14 cellular contexts compared by ENCODE assay signal in genomic region chr6:63097222-63097621, GRCh38.
DNase-seq lines count a peak whose midpoint lies in the region; ATAC-seq and TF ChIP-seq lines count a peak whose summit lies in the region.
"Had no signal": no experiment of that assay in that cellular context is flagged by ENCODE, and none has a peak within 500 bp of the region (broad histone marks: within the 10 kb centered on the region; RNA-seq: fewer than 3 reads in every experiment).

No MANE protein-coding gene starts in this region.

- POLR2A ChIA-PET in A673 (lab: Charles Lee; ENCODE audit: low non-redundant PET): no interaction called here

- TF ChIP-seq CTCF in A673 (conservative IDR thresholded peaks at IDR 0.05; ENCODE audit: low read depth, low read length) (no peak), osteoblast (IDR thresholded peaks at IDR 0.05; ENCODE audit: extremely low read depth, low read depth, low read length) (no peak)

- no peak overlapping the region for H2AFZ ChIP-seq in osteoblast (ENCODE audit: low read length)
- H2AFZ ChIP-seq: PC-9 had no signal

- DNase-seq in A673 (ENCODE audit: low spot score): no peak
- DNase-seq in SIG-M5 treated with dmso at 0.1 percent for 504 hours (lab: John Stamatoyannopoulos, UW; ENCODE audit: unreplicated experiment): no peak
- DNase-seq in osteoblast (ENCODE audit: insufficient read length, low spot score, missing footprints): no peak
- DNase-seq in activated naive CD4-positive, alpha-beta T cell (lab: John Stamatoyannopoulos, UW): no peak
- DNase-seq: activated CD4-positive, CD25-positive, alpha-beta regulatory T cell treated with anti-CD3 and anti-CD28 coated beads, Interleukin-2, amount 50 U/mL, for 72 hours; C1 segment of cervical spinal cord; heart right ventricle; PC-9; posterior cingulate gyrus; substantia nigra had no signal

- H3K9me3 ChIP-seq in A673 (ENCODE audit: low read depth, low read length, poor library complexity, severe bottlenecking) (no peaks in the 10 kb centered on the region), osteoblast (ENCODE audit: low read depth, low read length) (no peaks in the 10 kb centered on the region)

- ATAC-seq in GM18907 (IDR thresholded peaks at IDR 0.05; ENCODE audit: unreplicated experiment) (peak; percentile 76), GM21619 (IDR thresholded peaks at IDR 0.05; ENCODE audit: unreplicated experiment) (peak; percentile 70), HG03045 (IDR thresholded peaks at IDR 0.05; ENCODE audit: unreplicated experiment) (peak; percentile 50), HG03565 (IDR thresholded peaks at IDR 0.05; ENCODE audit: unreplicated experiment) (peak; percentile 48)
- ATAC-seq: heart right ventricle had no signal

- no peaks in the 10 kb centered on the region for H4K20me1 ChIP-seq in osteoblast (ENCODE audit: insufficient read depth, low read length)

- H3K36me3 ChIP-seq in A673 (ENCODE audit: insufficient read depth, low read length, poor library complexity, severe bottlenecking): no peaks in the 10 kb centered on the region
- H3K36me3 ChIP-seq in osteoblast (ENCODE audit: insufficient read depth, low read length): no peaks in the 10 kb centered on the region
- H3K36me3 ChIP-seq: heart right ventricle had no signal

- CTCF ChIA-PET in A673 (lab: Charles Lee): no interaction called here

- H3K27me3 ChIP-seq in A673 (replicated peaks; ENCODE audit: insufficient read depth, low read depth, low read length, poor library complexity): no peaks in the 10 kb centered on the region
- no peaks in the 10 kb centered on the region for H3K27me3 ChIP-seq in osteoblast (ENCODE audit: insufficient read depth, low read length)
- H3K27me3 ChIP-seq: heart right ventricle had no signal

- no TSS peak for BruUV-seq in A673 (replicated peaks; lab: Mats Ljungman, UMichigan)

- no peak overlapping the region for H3K4me2 ChIP-seq in osteoblast (ENCODE audit: insufficient read depth, low read length)
- H3K4me2 ChIP-seq: PC-9 had no signal

- no peak overlapping the region for H3K27ac ChIP-seq in A673 (ENCODE audit: low read depth, low read length, poor library complexity, severe bottlenecking)
- no peak overlapping the region for H3K27ac ChIP-seq in osteoblast (ENCODE audit: low read depth, low read length)
- H3K27ac ChIP-seq: heart right ventricle, PC-9 had no signal

- no peaks in the 10 kb centered on the region for H3K79me2 ChIP-seq in osteoblast (ENCODE audit: insufficient read depth, low read length)

- H3K4me3 ChIP-seq in A673 (ENCODE audit: low read depth, low read length, poor library complexity, severe bottlenecking) (no peak overlapping the region), osteoblast (ENCODE audit: insufficient read depth, low read length) (no peak overlapping the region)
- H3K4me3 ChIP-seq: heart right ventricle, PC-9 had no signal

- intact Hi-C loops in A673 (cut with micrococcal nuclease; ENCODE audit: unreplicated experiment): no loop called here

- H3K4me1 ChIP-seq in A673 (ENCODE audit: insufficient read depth, low read length, poor library complexity, severe bottlenecking): no peaks in the 10 kb centered on the region
- no peaks in the 10 kb centered on the region for H3K4me1 ChIP-seq in osteoblast (ENCODE audit: insufficient read depth, low read length)
- H3K4me1 ChIP-seq: heart right ventricle had no signal
